28 cellular contexts compared by ENCODE assay signal in the genomic region with DNA sequence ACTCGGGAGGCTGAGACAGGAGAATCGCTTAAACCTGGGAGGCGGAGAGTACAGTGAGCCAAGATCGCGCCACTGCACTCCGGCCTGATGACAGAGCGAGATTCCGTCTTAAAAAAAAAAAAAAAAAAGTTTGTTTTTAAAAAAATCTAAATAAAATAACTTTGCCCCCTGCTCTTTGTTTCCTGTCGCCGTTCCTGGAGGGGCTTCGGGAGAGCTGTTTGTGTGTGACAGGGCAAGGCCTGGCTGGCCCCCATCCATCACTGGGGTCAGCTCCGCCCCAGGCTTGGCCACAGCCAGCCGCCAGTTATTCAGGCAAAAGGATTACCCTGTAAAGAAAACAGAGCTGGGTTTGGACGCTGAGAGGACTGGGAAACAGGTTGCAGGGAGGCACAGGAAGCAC. TPM values are rescaled to one million over a fixed set of nuclear protein-coding genes. Genes with fewer than 3 reads are reported as not detected.
"Had no signal": no experiment of that assay in that cellular context is flagged by ENCODE, and none has a peak within 500 bp of the region (broad histone marks: within the 10 kb centered on the region; RNA-seq: fewer than 3 reads in every experiment).

No MANE protein-coding gene starts in this region.

- H3K9me3 ChIP-seq: esophagus squamous epithelium, mucosa of descending colon, neutrophil, psoas muscle, suprapubic skin, transverse colon had no signal

- H3K4me1 Mint-ChIP-seq: memory B cell; naive B cell; neural crest cell; stimulated activated naive CD8-positive, alpha-beta T cell treated with anti-CD3 and anti-CD28 coated beads, Interleukin-15, amount 100 ng/mL, for 72 hours had no signal

- H3K27ac ChIP-seq: neutrophil, parathyroid adenoma, psoas muscle, suprapubic skin, transverse colon had no signal

- DNase-seq: cortex of kidney; effector memory CD8-positive, alpha-beta T cell; erythroblast; esophagus squamous epithelium; hypothalamus; left ventricle myocardium superior; mucosa of descending colon; naive B cell; psoas muscle; right cardiac atrium; stimulated activated CD4-positive, alpha-beta T cell treated with anti-CD3 and anti-CD28 coated beads, Interleukin-12 subunit alpha, Interleukin-12 subunit beta, amount 100 ng/mL, for 4 hours; stimulated activated CD4-positive, alpha-beta T cell treated with anti-CD3 and anti-CD28 coated beads, Interleukin-1b, Interleukin-23, amount 100 ng/mL, for 48 hours; stimulated activated CD4-positive, alpha-beta T cell treated with anti-CD3 and anti-CD28 coated beads, Interleukin-4, amount 100 ng/mL, for 1 hour; stimulated activated CD8-positive, alpha-beta memory T cell treated with anti-CD3 and anti-CD28 coated beads, Interleukin-4, amount 100 ng/mL, for 48 hours; stimulated activated naive CD4-positive, alpha-beta T cell; stimulated activated naive CD8-positive, alpha-beta T cell treated with anti-CD3 and anti-CD28 coated beads, Interleukin-15, amount 100 ng/mL, for 72 hours; transverse colon had no signal

- H3K4me3 Mint-ChIP-seq: effector memory CD8-positive, alpha-beta T cell; memory B cell; naive B cell; natural killer cell treated with Interleukin-12 subunit alpha and Interleukin-12 subunit beta and Interleukin-15 and Interleukin-18, amount 100 ng/mL, for 72 hours; neural crest cell; stimulated activated naive CD8-positive, alpha-beta T cell treated with anti-CD3 and anti-CD28 coated beads, Interleukin-15, amount 100 ng/mL, for 72 hours had no signal

- ATAC-seq: effector memory CD8-positive, alpha-beta T cell; left ventricle myocardium superior; mucosa of descending colon; natural killer cell treated with Interleukin-12 subunit alpha and Interleukin-12 subunit beta and Interleukin-15 and Interleukin-18, amount 100 ng/mL, for 72 hours; psoas muscle; right cardiac atrium; stimulated activated naive CD8-positive, alpha-beta T cell treated with anti-CD3 and anti-CD28 coated beads, Interleukin-15, amount 100 ng/mL, for 72 hours had no signal

- H3K36me3 Mint-ChIP-seq: memory B cell; naive B cell; natural killer cell treated with Interleukin-12 subunit alpha and Interleukin-12 subunit beta and Interleukin-15 and Interleukin-18, amount 100 ng/mL, for 72 hours had no signal

- H3K27me3 ChIP-seq: esophagus squamous epithelium, neutrophil, suprapubic skin, transverse colon had no signal

- H3K9me3 Mint-ChIP-seq: effector memory CD8-positive, alpha-beta T cell; memory B cell; natural killer cell treated with Interleukin-12 subunit alpha and Interleukin-12 subunit beta and Interleukin-15 and Interleukin-18, amount 100 ng/mL, for 72 hours; neural crest cell; stimulated activated naive CD8-positive, alpha-beta T cell treated with anti-CD3 and anti-CD28 coated beads, Interleukin-15, amount 100 ng/mL, for 72 hours had no signal

- H3K36me3 ChIP-seq: esophagus squamous epithelium, neutrophil, suprapubic skin, transverse colon had no signal

- H3K27ac Mint-ChIP-seq: effector memory CD8-positive, alpha-beta T cell; memory B cell; naive B cell; natural killer cell treated with Interleukin-12 subunit alpha and Interleukin-12 subunit beta and Interleukin-15 and Interleukin-18, amount 100 ng/mL, for 72 hours; stimulated activated naive CD8-positive, alpha-beta T cell treated with anti-CD3 and anti-CD28 coated beads, Interleukin-15, amount 100 ng/mL, for 72 hours had no signal

- H3K4me1 ChIP-seq: psoas muscle had no signal

- H3K4me3 ChIP-seq: esophagus squamous epithelium, lung, mucosa of descending colon, psoas muscle, smooth muscle cell, suprapubic skin, transverse colon had no signal

RNA-seq across cellular contexts. Expression of gene LEP, which starts 16.4 kb away (rescaled TPM):
- total RNA-seq: dermis microvascular lymphatic vessel endothelial cell; esophagus squamous epithelium; frontal cortex; natural killer cell treated with Interleukin-12 subunit alpha and Interleukin-12 subunit beta and Interleukin-15 and Interleukin-18, amount 100 ng/mL, for 72 hours; neural crest cell; renal cortical epithelial cell; smooth muscle cell had no signal
- polyA plus RNA-seq: smooth muscle cell had no signal
